15 cellular contexts compared by ENCODE assay signal in genomic region chr2:166418853-166419615, GRCh38. TPM values are rescaled to one million over a fixed set of nuclear protein-coding genes. Genes with fewer than 3 reads are reported as not detected.
DNase-seq lines count a peak whose midpoint lies in the region; ATAC-seq, FAIRE-seq and TF ChIP-seq lines count a peak whose summit lies in the region.
"Had no signal": no experiment of that assay in that cellular context is flagged by ENCODE, and none has a peak within 500 bp of the region (broad histone marks: within the 10 kb centered on the region; RNA-seq: fewer than 3 reads in every experiment).

No MANE protein-coding gene starts in this region.

- H3K27ac ChIP-seq in keratinocyte (ENCODE audit: control insufficient read depth, insufficient read depth, low read length) = no peak overlapping the region
- H3K27ac ChIP-seq in breast epithelium = no peak overlapping the region
- H3K27ac ChIP-seq: BLaER1 treated with 17β-estradiol and CSF1 and Interleukin-3, amounts not matched to agents 10 nM and 100 nM; Peyer's patch had no signal

- no peaks in the 10 kb centered on the region for H3K4me1 ChIP-seq in Loucy (ENCODE audit: insufficient read depth, low read length, poor library complexity, severe bottlenecking)
- H3K4me1 ChIP-seq in keratinocyte (ENCODE audit: control insufficient read depth, extremely low read depth, insufficient read depth, low read length) = no peaks in the 10 kb centered on the region
- H3K4me1 ChIP-seq in breast epithelium = no peaks in the 10 kb centered on the region
- H3K4me1 ChIP-seq: Peyer's patch had no signal

- no peaks in the 10 kb centered on the region for H3K9me1 ChIP-seq in keratinocyte (ENCODE audit: control insufficient read depth, extremely low read depth, insufficient read depth, low read length)

- H2AFZ ChIP-seq in Loucy (ENCODE audit: low read length) = 0 out of 2 replicates have a peak overlapping the region, but pooled peaks have one; percentile 40
- peak overlapping the region; percentile 4 for H2AFZ ChIP-seq in keratinocyte (ENCODE audit: control insufficient read depth, low read length)

- H3K4me2 ChIP-seq in Loucy (ENCODE audit: low read depth, low read length, poor library complexity, severe bottlenecking) (no peak overlapping the region), keratinocyte (ENCODE audit: control insufficient read depth, extremely low read depth, insufficient read depth, low read depth, low read length) (no peak overlapping the region)
- H3K4me2 ChIP-seq: BLaER1 treated with 17β-estradiol and CSF1 and Interleukin-3, amounts not matched to agents 10 nM and 100 nM had no signal

- H3K9ac ChIP-seq in Loucy (ENCODE audit: low read depth, low read length, poor library complexity, severe bottlenecking) (no peak overlapping the region), keratinocyte (ENCODE audit: control insufficient read depth, extremely low read depth, insufficient read depth, low read length) (no peak overlapping the region)
- H3K9ac ChIP-seq: BLaER1 treated with 17β-estradiol and CSF1 and Interleukin-3, amounts not matched to agents 10 nM and 100 nM had no signal

- TF ChIP-seq CTCF in Loucy (conservative IDR thresholded peaks at IDR 0.05; ENCODE audit: low read length) = no peak
- no peak for TF ChIP-seq CTCF in keratinocyte (optimal IDR thresholded peaks at IDR 0.05 in 1 of 3, IDR thresholded peaks at IDR 0.05 in 1 of 3, conservative IDR thresholded peaks at IDR 0.05 in 1 of 3; ENCODE audit: extremely low read depth in 1 of 3, insufficient read depth in 2 of 3, low read length in 3 of 3)
- TF ChIP-seq CTCF in breast epithelium (IDR thresholded peaks at IDR 0.05) = no peak

- ATAC-seq in GM19351 (IDR thresholded peaks at IDR 0.05; ENCODE audit: unreplicated experiment) (peak; percentile 5), SK-N-SH treated with all-trans-retinoic acid at 6 μM for 48 hours (peak; percentile 78)
- no peak for ATAC-seq in activated CD4-positive, CD25-positive, alpha-beta regulatory T cell treated with anti-CD3 and anti-CD28 coated beads, Interleukin-2, amount 50 U/mL, for 24 hours
- ATAC-seq: CD8-positive, alpha-beta T cell; Right ventricle myocardium inferior; T-cell had no signal

- no peaks in the 10 kb centered on the region for H3F3A ChIP-seq in Loucy (ENCODE audit: low read depth)

- intact Hi-C loops in breast epithelium (cut with DNase I; ENCODE audit: low total_unique reads) = no loop called here

- H3K4me3 ChIP-seq in Loucy (ENCODE audit: low read length, poor library complexity, severe bottlenecking) (no peak overlapping the region), keratinocyte (ENCODE audit: control insufficient read depth in 2 of 3, extremely low read depth in 1 of 3, insufficient read depth in 2 of 3, low read depth in 1 of 3, low read length in 3 of 3) (no peak overlapping the region), breast epithelium (no peak overlapping the region)
- H3K4me3 ChIP-seq: BLaER1 treated with 17β-estradiol and CSF1 and Interleukin-3, amounts not matched to agents 10 nM and 100 nM; Peyer's patch had no signal

- no peak for DNase-seq in keratinocyte (ENCODE audit: low read depth, low spot score)
- DNase-seq in breast epithelium (ENCODE audit: low spot score in 2 of 2) = no peak
- no peak for DNase-seq in DMS53 (lab: John Stamatoyannopoulos, UW)
- DNase-seq: CD8-positive, alpha-beta T cell; NCI-H1092; NCI-H2029 treated with DMSO at 0.1 percent for 48 hours; NCI-H2171; Peyer's patch; T-cell had no signal

- H3K36me3 ChIP-seq in Loucy (ENCODE audit: insufficient read depth, low read length) = no peaks in the 10 kb centered on the region
- no peaks in the 10 kb centered on the region for H3K36me3 ChIP-seq in keratinocyte (ENCODE audit: control insufficient read depth in 2 of 2, extremely low read depth in 1 of 2, insufficient read depth in 2 of 2, low read length in 2 of 2)
- no peaks in the 10 kb centered on the region for H3K36me3 ChIP-seq in breast epithelium
- H3K36me3 ChIP-seq: BLaER1 treated with 17β-estradiol and CSF1 and Interleukin-3, amounts not matched to agents 10 nM and 100 nM; Peyer's patch had no signal

- H4K20me1 ChIP-seq in Loucy (ENCODE audit: insufficient read depth, low read length, poor library complexity, severe bottlenecking) (no peaks in the 10 kb centered on the region), keratinocyte (ENCODE audit: control insufficient read depth, extremely low read depth, insufficient read depth, low read length) (no peaks in the 10 kb centered on the region)
- H4K20me1 ChIP-seq: BLaER1 treated with 17β-estradiol and CSF1 and Interleukin-3, amounts not matched to agents 10 nM and 100 nM had no signal

- H3K9me3 ChIP-seq in Loucy (ENCODE audit: insufficient read depth, low read depth, low read length) (no peaks in the 10 kb centered on the region), keratinocyte (ENCODE audit: control insufficient read depth, low read depth, low read length) (no peaks in the 10 kb centered on the region), breast epithelium (no peaks in the 10 kb centered on the region)
- H3K9me3 ChIP-seq: BLaER1 treated with 17β-estradiol and CSF1 and Interleukin-3, amounts not matched to agents 10 nM and 100 nM; Peyer's patch had no signal

- no peak for TF ChIP-seq POLR2A in breast epithelium (IDR thresholded peaks at IDR 0.05)

- dilution Hi-C loops in keratinocyte (cut with MboI; ENCODE audit: extremely low pct_ligation_motif_present, low sequenced_read_pairs) = no loop called here

- H3K27me3 ChIP-seq in Loucy (ENCODE audit: insufficient read depth, low read length, poor library complexity, severe bottlenecking) = no peaks in the 10 kb centered on the region
- H3K27me3 ChIP-seq in keratinocyte (ENCODE audit: control insufficient read depth, extremely low read depth, insufficient read depth, low read length) = no peaks in the 10 kb centered on the region
- H3K27me3 ChIP-seq in breast epithelium = no peaks in the 10 kb centered on the region
- H3K27me3 ChIP-seq: BLaER1 treated with 17β-estradiol and CSF1 and Interleukin-3, amounts not matched to agents 10 nM and 100 nM; Peyer's patch had no signal

- no peak for FAIRE-seq in keratinocyte (lab: Jason Lieb, UNC)

- H3K79me2 ChIP-seq in Loucy (ENCODE audit: insufficient read depth, low read length) = no peaks in the 10 kb centered on the region
- no peaks in the 10 kb centered on the region for H3K79me2 ChIP-seq in keratinocyte (ENCODE audit: control insufficient read depth, insufficient read depth, low read length)

- H3K9me2 ChIP-seq in Loucy (replicated peaks; ENCODE audit: low read depth, low read length) = no peaks in the 10 kb centered on the region

TF ChIP-seq in SK-N-SH treated with all-trans-retinoic acid at 6 μM for 48 hours, 23 proteins besides CTCF, POLR2A, EP300 and RAD21:
- TF ChIP-seq ESRRG (CRISPR knock-in tag; IDR thresholded peaks at IDR 0.05) = no peak
- TF ChIP-seq ZNF70 (CRISPR knock-in tag; IDR thresholded peaks at IDR 0.05) = no peak
- TF ChIP-seq TOX (CRISPR knock-in tag; IDR thresholded peaks at IDR 0.05; ENCODE audit: borderline replicate concordance) = peak; percentile 56; the same call in 1 of the 2 replicates

RNA-seq across cellular contexts. Expression of gene SCN9A, which starts 43.3 kb away (rescaled TPM):
- 0.09 to 0.10 TPM (median 0.09 TPM) in 3 replicates for polyA plus RNA-seq in keratinocyte
- not detected for polyA plus RNA-seq in keratinocyte (2011; ENCODE audit: low read depth)
- polyA plus RNA-seq in keratinocyte (2011; cell fraction: cytosol; rRNA removed) = 0.02 and 0.03 TPM in 2 replicates
- polyA plus RNA-seq in keratinocyte (2011; cell fraction: nucleus; rRNA removed) = 0.05 and 0.06 TPM in 2 replicates
- 0.06 and 0.19 TPM in 2 replicates for polyA plus RNA-seq in keratinocyte (2012; ENCODE audit: low replicate concordance)
- 0.10 to 0.22 TPM in 2 of 3 replicates, not detected in the other for polyA minus RNA-seq in keratinocyte
- not detected for polyA minus RNA-seq in keratinocyte (2011; cell fraction: cytosol; rRNA and poly(A)+ RNA removed)
- 0.16 and 0.21 TPM in 2 replicates for polyA minus RNA-seq in keratinocyte (2011; cell fraction: nucleus; rRNA and poly(A)+ RNA removed)
- total RNA-seq in breast epithelium = 10 to 100 TPM in 1 of 3 donors, 1 to 10 TPM in 2; 2.0 to 12.5 (median 3.5) TPM
- total RNA-seq: CD8-positive, alpha-beta T cell had no signal

Comparison
In these comparisons a context has a peak if more than half of its experiments do, and no peak if none do; other contexts are left out.
1. ATAC-seq: peak in GM19351 (single experiment) and SK-N-SH treated with all-trans-retinoic acid at 6 μM for 48 hours (single experiment); none in activated CD4-positive, CD25-positive, alpha-beta regulatory T cell treated with anti-CD3 and anti-CD28 coated beads, Interleukin-2, amount 50 U/mL, for 24 hours (0 of 2).